ENCODE assay signal across 9 cellular contexts in genomic region chr3:126473292-126474168, GRCh38. TPM values are rescaled to one million over a fixed set of nuclear protein-coding genes. Genes with fewer than 3 reads are reported as not detected.
DNase-seq lines count a peak whose midpoint lies in the region; TF ChIP-seq lines count a peak whose summit lies in the region.
"Had no signal": no experiment of that assay in that cellular context is flagged by ENCODE, and none has a peak within 500 bp of the region (broad histone marks: within the 10 kb centered on the region; RNA-seq: fewer than 3 reads in every experiment).

No MANE protein-coding gene starts in this region.

- no peak overlapping the region for H3K4ac ChIP-seq in mesenchymal stem cell (ENCODE audit: low read depth in 1 of 2, low read length in 2 of 2)

- H3K4me2 ChIP-seq in mesenchymal stem cell (ENCODE audit: low read length, poor library complexity, severe bottlenecking): peak overlapping the region; percentile 31

- H3K27me3 ChIP-seq in ACC112 (ENCODE audit: insufficient read depth, low read length) (no peaks in the 10 kb centered on the region), ascending aorta (no peaks in the 10 kb centered on the region), mesenchymal stem cell (ENCODE audit: control insufficient read depth in 1 of 2, insufficient read depth in 1 of 2, low read length in 2 of 2) (no peaks in the 10 kb centered on the region)

- no peak overlapping the region for H2AK5ac ChIP-seq in mesenchymal stem cell (ENCODE audit: low read length, severe bottlenecking)

- 97% methylated on average over 6 of the region's 14 CpGs for WGBS in mesenchymal stem cell

- H2AFZ ChIP-seq in ACC112 (ENCODE audit: low read length, unreplicated experiment) (no peak overlapping the region), mesenchymal stem cell (ENCODE audit: low read depth, low read length) (no peak overlapping the region)

- peaks cover 29% of the 10 kb centered on the region for H3K36me3 ChIP-seq in ACC112 (ENCODE audit: insufficient read depth, low read length)
- H3K36me3 ChIP-seq in ascending aorta: peaks cover 29 to 34% of the 10 kb centered on the region in 2 donors
- peaks cover 21 to 42% of the 10 kb centered on the region in 2 experiments for H3K36me3 ChIP-seq in mesenchymal stem cell (ENCODE audit: control insufficient read depth in 1 of 2, insufficient read depth in 2 of 2, low read depth in 1 of 2, low read length in 2 of 2)

- H3K4me3 ChIP-seq in ACC112 (ENCODE audit: low read depth, low read length) (peak overlapping the region; percentile 98), HFF-Myc (replicated peaks; ENCODE audit: low read depth, low read length) (peak overlapping the region; percentile 82), ascending aorta (peak overlapping the region; percentile 63 to 71), mesenchymal stem cell (ENCODE audit: insufficient read depth in 1 of 2, low read depth in 1 of 2, low read length in 2 of 2) (peak overlapping the region in 1 of 2 experiments; percentile 89)

- DNase-seq in HFF-Myc (ENCODE audit: extremely low read depth, low read depth): no peak
- no peak for DNase-seq in ascending aorta (ENCODE audit: low spot score in 2 of 2)
- DNase-seq in mesenchymal stem cell: peak; percentile 3
- no peak for DNase-seq in anterior cingulate cortex (lab: John Stamatoyannopoulos, UW)
- DNase-seq in OCI-M2 (lab: John Stamatoyannopoulos, UW; ENCODE audit: unreplicated experiment): no peak
- DNase-seq in cerebellar cortex (ENCODE audit: low spot score): no peak
- no peak for DNase-seq in islet precursor cell

- no peak overlapping the region for H2BK12ac ChIP-seq in mesenchymal stem cell (ENCODE audit: low read length in 2 of 2)

- no peak overlapping the region for H3K14ac ChIP-seq in mesenchymal stem cell (ENCODE audit: low read length in 2 of 2)

- TF ChIP-seq CTCF in HFF-Myc (IDR thresholded peaks at IDR 0.05; ENCODE audit: low read depth, low read length, missing control alignments): no peak
- no peak for TF ChIP-seq CTCF in ascending aorta (IDR thresholded peaks at IDR 0.05)

- H2BK15ac ChIP-seq in mesenchymal stem cell (ENCODE audit: low read depth, poor library complexity, severe bottlenecking): no peak overlapping the region

- H3K27ac ChIP-seq in ACC112 (ENCODE audit: low read depth, low read length) (peak overlapping the region; percentile 31; the same call in 1 of the 2 replicates), ascending aorta (peak overlapping the region; percentile 27 to 99), mesenchymal stem cell (ENCODE audit: low read length, poor library complexity, severe bottlenecking) (no peak overlapping the region)

- no peak overlapping the region for H3K23ac ChIP-seq in mesenchymal stem cell (ENCODE audit: low read length in 2 of 2)

- H3K18ac ChIP-seq in mesenchymal stem cell (ENCODE audit: low read depth in 1 of 2, low read length in 2 of 2): no peak overlapping the region

- peaks cover 60% of the 10 kb centered on the region for H3K79me2 ChIP-seq in ACC112 (ENCODE audit: control insufficient read depth, insufficient read depth, low read length, unreplicated experiment)

- H2BK5ac ChIP-seq in mesenchymal stem cell (ENCODE audit: low read depth, low read length, poor library complexity, severe bottlenecking): no peak overlapping the region

- intact Hi-C loops in ascending aorta (cut with DNase I): loop anchor here (2.0 to 10.0 kb wide), 2 partner anchors 117 to 531 kb away; partner anchors contain the start of gene KLF15

- peak overlapping the region; percentile 40 for H3K9ac ChIP-seq in mesenchymal stem cell (ENCODE audit: low read length)

- no peak overlapping the region for H2BK120ac ChIP-seq in mesenchymal stem cell (ENCODE audit: low read depth, low read length)

- H4K91ac ChIP-seq in mesenchymal stem cell (ENCODE audit: low read length): no peak overlapping the region

- H3K4me1 ChIP-seq in ACC112 (ENCODE audit: control insufficient read depth, insufficient read depth, low read length, unreplicated experiment): peaks cover 26% of the 10 kb centered on the region
- H3K4me1 ChIP-seq in ascending aorta: peaks cover 27 to 35% of the 10 kb centered on the region in 2 donors
- peaks cover 33% of the 10 kb centered on the region for H3K4me1 ChIP-seq in mesenchymal stem cell (ENCODE audit: control insufficient read depth, insufficient read depth, low read depth, low read length)

- H3K9me3 ChIP-seq in ascending aorta: no peaks in the 10 kb centered on the region
- H3K9me3 ChIP-seq in mesenchymal stem cell (ENCODE audit: control insufficient read depth, low read length): no peaks in the 10 kb centered on the region

- H4K8ac ChIP-seq in mesenchymal stem cell (ENCODE audit: low read length): no peak overlapping the region

- peaks cover 35% of the 10 kb centered on the region for H3K79me1 ChIP-seq in mesenchymal stem cell (replicated peaks; ENCODE audit: low read length, poor library complexity, severe bottlenecking)

RNA-seq across cellular contexts. Expression of gene ZXDC, which starts 2.2 kb away (rescaled TPM):
- 74.4 TPM for total RNA-seq in ascending aorta
- polyA plus RNA-seq in mesenchymal stem cell (2013, experiment 1 of 2): 6.3 TPM
- polyA plus RNA-seq in mesenchymal stem cell (2013, experiment 2 of 2): 6.1 TPM

RNA-seq across cellular contexts. Expression of gene UROC1, which starts 44.0 kb away (rescaled TPM):
- total RNA-seq in ascending aorta: not detected
- not detected for polyA plus RNA-seq in mesenchymal stem cell (2013, experiment 1 of 2)
- polyA plus RNA-seq in mesenchymal stem cell (2013, experiment 2 of 2): not detected
- total RNA-seq: glomerular endothelial cell had no signal

RNA-seq across cellular contexts. Expression of gene CHST13, which starts 50.4 kb away (rescaled TPM):
- not detected for total RNA-seq in ascending aorta
- polyA plus RNA-seq in mesenchymal stem cell (2013, experiment 1 of 2): not detected
- not detected for polyA plus RNA-seq in mesenchymal stem cell (2013, experiment 2 of 2)
- total RNA-seq: glomerular endothelial cell had no signal
